29 cellular contexts compared by ENCODE assay signal in genomic region chr12:1716911-1717310, GRCh38. TPM values are rescaled to one million over a fixed set of nuclear protein-coding genes. Genes with fewer than 3 reads are reported as not detected.
DNase-seq lines count a peak whose midpoint lies in the region; ATAC-seq and TF ChIP-seq lines count a peak whose summit lies in the region.
"Had no signal": no experiment of that assay in that cellular context is flagged by ENCODE, and none has a peak within 500 bp of the region (broad histone marks: within the 10 kb centered on the region; RNA-seq: fewer than 3 reads in every experiment).

No MANE protein-coding gene starts in this region.

- TF ChIP-seq CTCF in mucosa of descending colon (IDR thresholded peaks at IDR 0.05) = no peak

- ATAC-seq in HG03354 (IDR thresholded peaks at IDR 0.05; ENCODE audit: poor library complexity, severe bottlenecking, unreplicated experiment) = no peak
- ATAC-seq in mucosa of descending colon = no peak
- ATAC-seq in HG02840 (IDR thresholded peaks at IDR 0.05; ENCODE audit: low FRiP score, unreplicated experiment) = no peak
- ATAC-seq: K562, left lung, Right ventricle myocardium inferior, SK-N-SH treated with all-trans-retinoic acid at 6 μM for 48 hours, T-helper 17 cell had no signal

- peak overlapping the region in 4 of 5 donors; percentile 15 to 45 (median 23) for H3K4me3 Mint-ChIP-seq in immature natural killer cell
- H3K4me3 Mint-ChIP-seq: activated naive CD8-positive, alpha-beta T cell treated with anti-CD3 and anti-CD28 coated beads, Interleukin-2, amount 10 ng/mL, durations not matched to agents 7 days and 5 days; T-helper 17 cell had no signal

- DNase-seq in HCEC 1CT (peak; percentile 24), amniotic epithelial cell (ENCODE audit: low read depth) (peak; percentile 38), immature natural killer cell (no peak), superior temporal gyrus (ENCODE audit: extremely low spot score) (peak; percentile 6), mucosa of descending colon (no peak)
- DNase-seq: activated CD4-positive, alpha-beta T cell treated with anti-CD3 and anti-CD28 coated beads, Interleukin-2, amount 50 U/mL, for 48 hours; activated gamma-delta T cell treated with Interleukin-2 at 50 U/mL for 16 hours; activated naive CD8-positive, alpha-beta T cell treated with anti-CD3 and anti-CD28 coated beads, Interleukin-2, amount 10 ng/mL, durations not matched to agents 7 days and 5 days; activated T-cell treated with anti-CD3 and anti-CD28 coated beads, Interleukin-2, amount 50 U/mL, for 48 hours; DMS79; dorsolateral prefrontal cortex; esophagus squamous epithelium; left lung; mesenchymal stem cell; NCI-H1105; NCI-H1930; NCI-H524 treated with DMSO at 0.1 percent for 48 hours; NK-92 treated with Interleukin-12 subunit alpha and Interleukin-12 subunit beta, amount 100 ng/mL, for 24 hours; sigmoid colon; stimulated activated CD4-positive, alpha-beta T cell treated with anti-CD3 and anti-CD28 coated beads, Interleukin-4, amount 100 ng/mL, for 1 hour; stomach; T-helper 17 cell had no signal

- peaks cover 60 to 83% of the 10 kb centered on the region in 2 donors for H3K4me1 Mint-ChIP-seq in immature natural killer cell

- H3K9me3 ChIP-seq in mucosa of descending colon = no peaks in the 10 kb centered on the region
- H3K9me3 ChIP-seq: esophagus squamous epithelium, sigmoid colon had no signal

- H3K27me3 Mint-ChIP-seq in immature natural killer cell (ENCODE audit: low read depth in 3 of 3) = peaks cover 1 to 4% (median 1%) of the 10 kb centered on the region in 3 donors
- H3K27me3 Mint-ChIP-seq: activated naive CD8-positive, alpha-beta T cell treated with anti-CD3 and anti-CD28 coated beads, Interleukin-2, amount 10 ng/mL, durations not matched to agents 7 days and 5 days; progenitor cell of endocrine pancreas; T-helper 17 cell had no signal

- H3K36me3 Mint-ChIP-seq in immature natural killer cell = peaks cover 12 to 17% (median 12%) of the 10 kb centered on the region in 3 donors

- peak overlapping the region; percentile 6 to 71 (median 42) for H3K27ac Mint-ChIP-seq in immature natural killer cell
- H3K27ac Mint-ChIP-seq: activated naive CD8-positive, alpha-beta T cell treated with anti-CD3 and anti-CD28 coated beads, Interleukin-2, amount 10 ng/mL, durations not matched to agents 7 days and 5 days; T-helper 17 cell had no signal

- intact Hi-C loops in mucosa of descending colon (cut with DNase I, micrococcal nuclease) = no loop called here

- H3K4me3 ChIP-seq in mucosa of descending colon = no peak overlapping the region
- H3K4me3 ChIP-seq: dorsolateral prefrontal cortex, esophagus squamous epithelium, K562, left lung, sigmoid colon, stomach, tibial nerve had no signal

- H3K4me1 ChIP-seq in mucosa of descending colon (ENCODE audit: low read depth) = peaks cover 16% of the 10 kb centered on the region

- peaks cover 0 to 6% (median 0%) of the 10 kb centered on the region in 6 donors for H3K9me3 Mint-ChIP-seq in immature natural killer cell

- H3K36me3 ChIP-seq in mucosa of descending colon (ENCODE audit: low read depth) = no peaks in the 10 kb centered on the region

RNA-seq across cellular contexts. Expression of gene ADIPOR2, which starts 26.0 kb away (rescaled TPM):
- 10 to 100 TPM in 1 of 3 donors, 1 to 10 TPM in 2; 4.6 to 11.3 (median 4.7) TPM for polyA plus RNA-seq in immature natural killer cell
- 100 to 1,000 TPM in 1 of 3 donors, 10 to 100 TPM in 2; 76.1 to 119 (median 98.5) TPM for total RNA-seq in mucosa of descending colon

Comparison
In these comparisons a context has a peak if more than half of its experiments do, and no peak if none do; other contexts are left out.
1. DNase-seq: peak in HCEC 1CT (single experiment), amniotic epithelial cell (single experiment) and superior temporal gyrus (single experiment); none in immature natural killer cell (0 of 3) and mucosa of descending colon (0 of 3).